ENCODE assay signal across 14 cellular contexts in genomic region chr1:11847667-11848445, GRCh38. TPM values are rescaled to one million over a fixed set of nuclear protein-coding genes. Genes with fewer than 3 reads are reported as not detected.
DNase-seq lines count a peak whose midpoint lies in the region; ATAC-seq and TF ChIP-seq lines count a peak whose summit lies in the region.
"Had no signal": no experiment of that assay in that cellular context is flagged by ENCODE, and none has a peak within 500 bp of the region (broad histone marks: within the 10 kb centered on the region; RNA-seq: fewer than 3 reads in every experiment).

TSS of gene NPPA (minus strand) at chr1:11847783. CDS start at chr1:11847684, 99 bp downstream.

- H3K14ac ChIP-seq in neuronal stem cell (ENCODE audit: low read length) = no peak within 1 kb of the TSS

- H3K9me3 ChIP-seq in neuronal stem cell (replicated peaks in 1 of 2; ENCODE audit: control insufficient read depth in 2 of 2, insufficient read depth in 1 of 2, low read depth in 1 of 2, low read length in 2 of 2) = no peaks in the 10 kb centered on the region

- no peaks in the 10 kb centered on the region for H3K27me3 ChIP-seq in neuronal stem cell (ENCODE audit: control insufficient read depth in 3 of 3, insufficient read depth in 3 of 3, low read depth in 1 of 3, low read length in 3 of 3)

- H4K91ac ChIP-seq in neuronal stem cell (ENCODE audit: low read depth, low read length, poor library complexity) = no peak within 1 kb of the TSS

- no peak within 1 kb of the TSS for H3K4me3 ChIP-seq in neuronal stem cell (ENCODE audit: low read length in 2 of 2)

- no peak within 1 kb of the TSS for H2AK5ac ChIP-seq in neuronal stem cell (ENCODE audit: low read depth, low read length)

- H3K27me3 Mint-ChIP-seq in immature natural killer cell (ENCODE audit: low read depth in 3 of 3) = peaks cover 0 to 1% (median under 1%) of the 10 kb centered on the region in 3 donors
- no peaks in the 10 kb centered on the region; the same call in 1 of the 2 replicates for H3K27me3 Mint-ChIP-seq in WTC11 (ENCODE audit: low read depth)
- H3K27me3 Mint-ChIP-seq: stimulated activated memory B cell treated with anti-CD40 and anti-IgM and Interleukin-4, amounts not matched to agents 10 μg/mL and 1 μg/mL and 100 μg/mL, for 72 hours had no signal

- H3K4me3 Mint-ChIP-seq in immature natural killer cell (no peak within 1 kb of the TSS), WTC11 (no peak within 1 kb of the TSS)
- H3K4me3 Mint-ChIP-seq: neural crest cell; stimulated activated memory B cell treated with anti-CD40 and anti-IgM and Interleukin-4, amounts not matched to agents 10 μg/mL and 1 μg/mL and 100 μg/mL, for 72 hours had no signal

- no peak within 1 kb of the TSS for H3K4ac ChIP-seq in neuronal stem cell (ENCODE audit: low read length)

- H2AFZ ChIP-seq in neuronal stem cell (ENCODE audit: low read length) = no peak within 1 kb of the TSS

- no peak within 1 kb of the TSS for H3K4me2 ChIP-seq in neuronal stem cell (ENCODE audit: insufficient read depth, low read length, poor library complexity, severe bottlenecking)

- TF ChIP-seq CTCF in WTC11 (IDR thresholded peaks at IDR 0.05) = no peak

- no peak within 1 kb of the TSS for H2BK15ac ChIP-seq in neuronal stem cell (ENCODE audit: low read length)

- no CpG with 5 or more reads among the region's 18 CpGs for WGBS in neuronal stem cell (ENCODE audit: extremely low coverage in 2 of 2, insufficient read length in 2 of 2, insufficient replicate concordance in 1 of 2), 2 donors

- no peak within 1 kb of the TSS for H4K8ac ChIP-seq in neuronal stem cell (ENCODE audit: low read depth, low read length)

- H3K27ac Mint-ChIP-seq in immature natural killer cell (no peak within 1 kb of the TSS), WTC11 (no peak within 1 kb of the TSS; the same call in 1 of the 2 replicates)
- H3K27ac Mint-ChIP-seq: stimulated activated memory B cell treated with anti-CD40 and anti-IgM and Interleukin-4, amounts not matched to agents 10 μg/mL and 1 μg/mL and 100 μg/mL, for 72 hours had no signal

- H3K9me3 Mint-ChIP-seq in immature natural killer cell = no peaks in the 10 kb centered on the region
- H3K9me3 Mint-ChIP-seq in WTC11 = no peaks in the 10 kb centered on the region
- H3K9me3 Mint-ChIP-seq: neural crest cell; stimulated activated memory B cell treated with anti-CD40 and anti-IgM and Interleukin-4, amounts not matched to agents 10 μg/mL and 1 μg/mL and 100 μg/mL, for 72 hours had no signal

- no peak within 1 kb of the TSS for H3K18ac ChIP-seq in neuronal stem cell (ENCODE audit: low read length)

- CTCF ChIA-PET in WTC11 (lab: Charles Lee) = interaction anchor here (2.1 to 3.5 kb wide), 2 partner anchors 9 to 27 kb away, joined by 5 to 21 read pairs; no protein-coding TSS in a partner anchor

- H3K9ac ChIP-seq in neuronal stem cell (ENCODE audit: low read depth, low read length, poor library complexity) = no peak within 1 kb of the TSS

- no peak within 1 kb of the TSS for H3K27ac ChIP-seq in neuronal stem cell (replicated peaks; ENCODE audit: low read length)

- ATAC-seq in SK-N-SH treated with all-trans-retinoic acid at 6 μM for 48 hours = peak; percentile 27
- no peak for ATAC-seq in WTC11
- ATAC-seq: stimulated activated memory B cell treated with anti-CD40 and anti-IgM and Interleukin-4, amounts not matched to agents 10 μg/mL and 1 μg/mL and 100 μg/mL, for 72 hours had no signal

- no peaks in the 10 kb centered on the region for H3K79me1 ChIP-seq in neuronal stem cell (ENCODE audit: low read depth, low read length)

- DNase-seq in NCI-H82 (lab: John Stamatoyannopoulos, UW) (peak; percentile 73), NCI-H82 treated with DMSO at 0.1 percent for 48 hours (lab: John Stamatoyannopoulos, UW; ENCODE audit: unreplicated experiment) (no peak), NCI-H2107 (lab: John Stamatoyannopoulos, UW) (peak; percentile 78), neuronal stem cell (ENCODE audit: low spot score) (no peak), immature natural killer cell (no peak), WTC11 (ENCODE audit: low spot score) (no peak), cerebellar nuclear complex (lab: John Stamatoyannopoulos, UW) (no peak)
- DNase-seq: kidney, SIG-M5 had no signal

- no peaks in the 10 kb centered on the region for H3K4me1 ChIP-seq in neuronal stem cell (ENCODE audit: control insufficient read depth in 2 of 2, insufficient read depth in 1 of 2, low read depth in 1 of 2, low read length in 2 of 2)

- H3K36me3 Mint-ChIP-seq in immature natural killer cell (peaks cover 4 to 12% (median 9%) of the 10 kb centered on the region in 3 donors), WTC11 (peaks cover 18% of the 10 kb centered on the region)

- peaks cover 13 to 38% of the 10 kb centered on the region in 2 donors for H3K36me3 ChIP-seq in neuronal stem cell (replicated peaks in 1 of 2; ENCODE audit: control insufficient read depth in 2 of 2, insufficient read depth in 2 of 2, low read length in 2 of 2)

- H3K4me1 Mint-ChIP-seq in immature natural killer cell = peaks cover 0 to 2% of the 10 kb centered on the region in 2 donors
- no peaks in the 10 kb centered on the region for H3K4me1 Mint-ChIP-seq in WTC11

- POLR2A ChIA-PET in WTC11 (lab: Charles Lee) = no interaction called here

- no peak within 1 kb of the TSS for H3K23ac ChIP-seq in neuronal stem cell (ENCODE audit: low read depth, low read length, poor library complexity)

- H2BK5ac ChIP-seq in neuronal stem cell (ENCODE audit: low read length) = no peak within 1 kb of the TSS

- peak within 1 kb of the TSS; percentile 12 for H2BK120ac ChIP-seq in neuronal stem cell (ENCODE audit: low read depth, low read length)

- no peak within 1 kb of the TSS for H2BK12ac ChIP-seq in neuronal stem cell (ENCODE audit: low read length)

TF ChIP-seq in SK-N-SH treated with all-trans-retinoic acid at 6 μM for 48 hours, 23 proteins besides CTCF, POLR2A, EP300 and RAD21 (continues in another document):
- no peak for TF ChIP-seq OSR1 (CRISPR knock-in tag; IDR thresholded peaks at IDR 0.05)
- no peak for TF ChIP-seq PATZ1 (CRISPR knock-in tag; IDR thresholded peaks at IDR 0.05; ENCODE audit: borderline replicate concordance)

TF ChIP-seq in WTC11, 78 proteins besides CTCF, POLR2A, EP300 and RAD21:
- TF ChIP-seq SMAD3 (CRISPR knock-in tag; IDR thresholded peaks at IDR 0.05; ENCODE audit: borderline replicate concordance) (no peak), EMX1 (CRISPR knock-in tag; IDR thresholded peaks at IDR 0.05) (no peak), MAX (CRISPR knock-in tag; IDR thresholded peaks at IDR 0.05) (no peak), PRRX2 (CRISPR knock-in tag; IDR thresholded peaks at IDR 0.05) (no peak)

RNA-seq across cellular contexts. Expression of gene NPPA, which starts in this region (rescaled TPM):
- not detected for polyA plus RNA-seq in neuronal stem cell (2013, experiment 1 of 2)
- not detected for polyA plus RNA-seq in neuronal stem cell (2013, experiment 2 of 2)
- polyA plus RNA-seq in immature natural killer cell = not detected
- total RNA-seq in WTC11 (2021) = not detected in 3 replicates
- total RNA-seq: A172, MCF 10A, neural crest cell had no signal

Comparison
In these comparisons a context has a peak if more than half of its experiments do, and no peak if none do; other contexts are left out.
1. DNase-seq: peak in NCI-H82 (single experiment) and NCI-H2107 (single experiment); none in NCI-H82 treated with DMSO at 0.1 percent for 48 hours (single experiment), neuronal stem cell (single experiment), immature natural killer cell (0 of 3), WTC11 (single experiment) and cerebellar nuclear complex (0 of 2).